In the genomic region with DNA sequence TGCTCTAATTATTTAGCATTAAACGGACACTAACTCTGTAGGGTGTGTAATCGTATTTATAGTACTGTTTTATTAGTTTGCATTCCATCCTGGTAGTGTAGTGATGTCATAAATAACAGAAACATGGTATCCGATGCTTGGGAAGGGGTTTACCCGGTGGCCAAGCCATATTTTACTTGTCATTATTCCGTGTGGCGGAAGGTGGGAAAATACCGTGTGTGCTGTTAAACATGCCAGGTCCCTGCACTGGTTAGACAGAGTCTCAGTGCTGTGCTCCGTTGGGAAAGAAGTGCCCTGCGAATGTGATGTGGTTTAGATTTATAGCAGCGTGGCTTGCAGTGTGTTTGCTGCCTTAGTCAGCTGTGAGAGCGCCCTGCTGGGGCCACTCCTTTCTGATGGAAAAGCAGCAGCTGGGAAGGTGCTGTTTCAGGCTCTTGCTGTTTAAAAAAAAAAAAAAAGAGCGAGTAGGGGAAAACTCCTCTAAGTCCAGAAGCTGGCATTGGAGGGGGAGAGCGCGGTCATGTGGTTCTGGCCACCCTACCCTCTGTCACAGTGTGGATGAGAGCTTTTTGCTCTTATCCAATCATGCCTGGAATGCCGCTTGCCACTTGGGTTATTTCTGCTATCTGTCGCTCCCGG, we compare ENCODE assay signal across 14 cellular contexts.
DNase-seq lines count a peak whose midpoint lies in the region; ATAC-seq and TF ChIP-seq lines count a peak whose summit lies in the region.
"Had no signal": no experiment of that assay in that cellular context is flagged by ENCODE, and none has a peak within 500 bp of the region (broad histone marks: within the 10 kb centered on the region; RNA-seq: fewer than 3 reads in every experiment).

No MANE protein-coding gene starts in this region.

- no peak overlapping the region for H2AK5ac ChIP-seq in mesendoderm (ENCODE audit: low read length)

- H2BK120ac ChIP-seq in mesendoderm (ENCODE audit: low read depth, low read length), result no peak overlapping the region

- H3K4me2 ChIP-seq in mesendoderm (ENCODE audit: low read length), result no peak overlapping the region

- no peaks in the 10 kb centered on the region for H3K79me2 ChIP-seq in mesendoderm (ENCODE audit: control insufficient read depth, insufficient read depth, low read length)

- no peak for TF ChIP-seq CTCF in endodermal cell (conservative IDR thresholded peaks at IDR 0.05)
- no peak for TF ChIP-seq CTCF in type B pancreatic cell (conservative IDR thresholded peaks at IDR 0.05)
- TF ChIP-seq CTCF in adrenal gland (IDR thresholded peaks at IDR 0.05), result no peak

- peak overlapping the region; percentile 45 for H3K27ac Mint-ChIP-seq in endodermal cell
- H3K27ac Mint-ChIP-seq in type B pancreatic cell, result peak overlapping the region; percentile 76

- H3K9ac ChIP-seq in endodermal cell (ENCODE audit: extremely low read depth, low read length, poor library complexity, severe bottlenecking) (no peak overlapping the region), mesendoderm (ENCODE audit: low read length) (no peak overlapping the region)

- H3K27me3 Mint-ChIP-seq in endodermal cell (ENCODE audit: insufficient read depth), result no peaks in the 10 kb centered on the region
- no peaks in the 10 kb centered on the region for H3K27me3 Mint-ChIP-seq in type B pancreatic cell

- intact Hi-C loops in adrenal gland (cut with DNase I), result no loop called here

- peak in 2 of 3 experiments; percentile 34 to 80 for DNase-seq in NCI-H1417 (lab: John Stamatoyannopoulos, UW)
- no peak for DNase-seq in NCI-H1417 treated with DMSO at 0.1 percent for 48 hours (lab: John Stamatoyannopoulos, UW)
- peak; percentile 83 for DNase-seq in endodermal cell
- peak; percentile 63 for DNase-seq in mesendoderm
- DNase-seq in type B pancreatic cell (ENCODE audit: extremely low spot score, unreplicated experiment), result no peak
- DNase-seq in stimulated activated CD4-positive, alpha-beta T cell treated with anti-CD3 and anti-CD28 coated beads, Interleukin-4, amount 100 ng/mL, for 4 hours, result no peak
- no peak for DNase-seq in adrenal gland
- DNase-seq: activated CD8-positive, alpha-beta memory T cell treated with anti-CD3 and anti-CD28 coated beads, Interleukin-2, amount 50 U/mL, for 48 hours; aorta; DMS53; NCI-H1694 treated with DMSO at 0.1 percent for 48 hours had no signal

- no peak overlapping the region for H3K4ac ChIP-seq in mesendoderm (ENCODE audit: low read depth, low read length)

- no peak overlapping the region for H3K27ac ChIP-seq in endodermal cell (ENCODE audit: low read depth, low read length)
- H3K27ac ChIP-seq in mesendoderm (ENCODE audit: low read depth, low read length), result no peak overlapping the region
- no peak overlapping the region for H3K27ac ChIP-seq in adrenal gland
- H3K27ac ChIP-seq: 22Rv1, left lung had no signal

- H3K9me3 Mint-ChIP-seq in endodermal cell (no peaks in the 10 kb centered on the region), type B pancreatic cell (peaks cover 4% of the 10 kb centered on the region)

- H3K4me3 Mint-ChIP-seq in endodermal cell, result no peak overlapping the region
- H3K4me3 Mint-ChIP-seq in type B pancreatic cell, result peak overlapping the region; percentile 63

- no peak overlapping the region for H3K18ac ChIP-seq in mesendoderm (ENCODE audit: low read length)

- no peaks in the 10 kb centered on the region for H3K27me3 ChIP-seq in endodermal cell (ENCODE audit: control insufficient read depth, insufficient read depth, low read length, poor library complexity, severe bottlenecking)
- no peaks in the 10 kb centered on the region for H3K27me3 ChIP-seq in mesendoderm (ENCODE audit: insufficient read depth, low read length, poor library complexity)
- H3K27me3 ChIP-seq in adrenal gland, result no peaks in the 10 kb centered on the region
- H3K27me3 ChIP-seq: left lung had no signal

- H3K9me3 ChIP-seq in endodermal cell (ENCODE audit: control insufficient read depth, low read length), result no peaks in the 10 kb centered on the region
- no peaks in the 10 kb centered on the region for H3K9me3 ChIP-seq in adrenal gland (replicated peaks in 1 of 3)
- H3K9me3 ChIP-seq: left lung had no signal

- no peak overlapping the region for H2BK15ac ChIP-seq in mesendoderm (replicated peaks; ENCODE audit: low read depth)

- ATAC-seq in GM21528 (IDR thresholded peaks at IDR 0.05; ENCODE audit: low FRiP score, unreplicated experiment), result no peak

- peaks cover 17% of the 10 kb centered on the region for H3K4me1 Mint-ChIP-seq in endodermal cell
- peaks cover 41% of the 10 kb centered on the region for H3K4me1 Mint-ChIP-seq in type B pancreatic cell (ENCODE audit: unreplicated experiment)

- H3K4me3 ChIP-seq in endodermal cell (ENCODE audit: low read length), result no peak overlapping the region
- H3K4me3 ChIP-seq in mesendoderm (ENCODE audit: low read length), result no peak overlapping the region
- no peak overlapping the region for H3K4me3 ChIP-seq in adrenal gland
- H3K4me3 ChIP-seq: left lung had no signal

- no peak for TF ChIP-seq POLR2A in adrenal gland (IDR thresholded peaks at IDR 0.05)

- H3K36me3 ChIP-seq in endodermal cell (ENCODE audit: control insufficient read depth, insufficient read depth, low read length) (no peaks in the 10 kb centered on the region), mesendoderm (ENCODE audit: control insufficient read depth, insufficient read depth, low read length) (no peaks in the 10 kb centered on the region), adrenal gland (replicated peaks in 1 of 2) (no peaks in the 10 kb centered on the region)

- no peak overlapping the region for H3K56ac ChIP-seq in mesendoderm (ENCODE audit: low read length)

- H4K5ac ChIP-seq in mesendoderm (ENCODE audit: low read length), result no peak overlapping the region

- peaks cover 3% of the 10 kb centered on the region for H3K79me1 ChIP-seq in mesendoderm (ENCODE audit: low read length)

- no peak overlapping the region for H4K8ac ChIP-seq in mesendoderm (ENCODE audit: low read depth, low read length)

- H3K36me3 Mint-ChIP-seq in endodermal cell (ENCODE audit: low read depth) (peaks cover 3% of the 10 kb centered on the region), type B pancreatic cell (peaks cover 21% of the 10 kb centered on the region)

- 38 to 58% methylated on average over 6 to 17 of the region's 17 CpGs for WGBS in endodermal cell (ENCODE audit: insufficient coverage in 1 of 2, insufficient read length in 1 of 2), 2 experiments
- WGBS in mesendoderm (ENCODE audit: extremely low coverage, insufficient coverage, low lambda C conversion rate), result no CpG with 5 or more reads among the region's 17 CpGs
- WGBS in adrenal gland, 4 donors, result 89 to 93% (median 90%) methylated on average over 16 to 17 of the region's 17 CpGs

- H3K4me1 ChIP-seq in endodermal cell (ENCODE audit: control insufficient read depth, insufficient read depth, low read length) (no peaks in the 10 kb centered on the region), mesendoderm (ENCODE audit: control insufficient read depth, low read depth, low read length) (peaks cover 6% of the 10 kb centered on the region), adrenal gland (replicated peaks in 1 of 2) (no peaks in the 10 kb centered on the region)
- H3K4me1 ChIP-seq: left lung had no signal

- H2BK5ac ChIP-seq in mesendoderm (ENCODE audit: low read length), result no peak overlapping the region

- H3K23ac ChIP-seq in mesendoderm (ENCODE audit: low read length), result no peak overlapping the region

Comparison
In these comparisons a context has a peak if more than half of its experiments do, and no peak if none do; other contexts are left out.
1. DNase-seq: peak in NCI-H1417 (2 of 3), endodermal cell (single experiment) and mesendoderm (single experiment); none in NCI-H1417 treated with DMSO at 0.1 percent for 48 hours (single experiment), type B pancreatic cell (single experiment), stimulated activated CD4-positive, alpha-beta T cell treated with anti-CD3 and anti-CD28 coated beads, Interleukin-4, amount 100 ng/mL, for 4 hours (0 of 2) and adrenal gland (0 of 7).